Comparison of ENCODE assay signal across 8 cellular contexts in genomic region chr15:44662478-44663409, GRCh38. TPM values are rescaled to one million over a fixed set of nuclear protein-coding genes. Genes with fewer than 3 reads are reported as not detected.
DNase-seq lines count a peak whose midpoint lies in the region; ATAC-seq and TF ChIP-seq lines count a peak whose summit lies in the region.

No MANE protein-coding gene starts in this region.

- peak overlapping the region; percentile 71; the same call in 1 of the 2 replicates for H3K27ac ChIP-seq in HUES6 (ENCODE audit: low read depth, low read length)
- peak overlapping the region; percentile 82 to 88 for H3K27ac ChIP-seq in ovary
- peak overlapping the region; percentile 87 to 97 for H3K27ac ChIP-seq in tibial artery

- WGBS in ovary, 3 donors, result 2 to 8% (median 3%) methylated on average over 34 of the region's 34 CpGs

- no peaks in the 10 kb centered on the region for H3K9me3 Mint-ChIP-seq in Caco-2 (ENCODE audit: unreplicated experiment)

- H3K4me1 ChIP-seq in Caco-2, result peaks cover 6% of the 10 kb centered on the region
- H3K4me1 ChIP-seq in HUES6 (ENCODE audit: control insufficient read depth, insufficient read depth, low read length), result peaks cover 3% of the 10 kb centered on the region; the same call in 1 of the 2 replicates
- peaks cover 3% of the 10 kb centered on the region for H3K4me1 ChIP-seq in ovary (ENCODE audit: insufficient read depth)
- peaks cover 0 to 15% (median 6%) of the 10 kb centered on the region in 4 donors for H3K4me1 ChIP-seq in tibial artery

- H3K9me3 ChIP-seq in Caco-2, result no peaks in the 10 kb centered on the region
- no peaks in the 10 kb centered on the region for H3K9me3 ChIP-seq in HUES6 (ENCODE audit: control insufficient read depth, insufficient read depth, low read depth, low read length)
- no peaks in the 10 kb centered on the region for H3K9me3 ChIP-seq in ovary
- no peaks in the 10 kb centered on the region for H3K9me3 ChIP-seq in tibial artery

- CTCF ChIA-PET in Caco-2 (lab: Charles Lee), result interaction anchor here (0.5 to 2.0 kb wide), 12 partner anchors 20 to 218 kb away, joined by 3 to 58 read pairs (median 4); partner anchors contain the start of genes B2M, PATL2 and TRIM69

- H3K4me1 Mint-ChIP-seq in Caco-2 (ENCODE audit: low read depth, unreplicated experiment), result peaks cover 6% of the 10 kb centered on the region

- H3K27me3 Mint-ChIP-seq in Caco-2 (ENCODE audit: insufficient read depth, unreplicated experiment), result no peaks in the 10 kb centered on the region

- DNase-seq in Caco-2 (peak; percentile 76 to 80), glomerular visceral epithelial cell (ENCODE audit: extremely low spot score) (peak; percentile 77), ovary (peak; percentile 58 to 74 (median 63)), tibial artery (peak; percentile 60 to 82)
- peak; percentile 71 for DNase-seq in activated gamma-delta T cell treated with anti-CD3 and anti-CD28 coated beads, Interleukin-2, amount 50 U/mL, for 16 hours (ENCODE audit: low read depth)

- no peaks in the 10 kb centered on the region for H3K36me3 ChIP-seq in Caco-2 (ENCODE audit: control insufficient read depth, insufficient read depth, low read length)
- peaks cover 15% of the 10 kb centered on the region for H3K36me3 ChIP-seq in HUES6 (ENCODE audit: control insufficient read depth, insufficient read depth, low read length)
- H3K36me3 ChIP-seq in ovary, result peaks cover 4% of the 10 kb centered on the region
- H3K36me3 ChIP-seq in tibial artery, result peaks cover 9 to 21% (median 18%) of the 10 kb centered on the region in 3 donors

- POLR2A ChIA-PET in Caco-2 (lab: Charles Lee), result interaction anchor here (0.6 to 2.3 kb wide), 7 partner anchors 20 to 126 kb away, joined by 3 to 28 read pairs (median 7); partner anchors contain the start of genes B2M, EIF3J, PATL2 and TRIM69

- intact Hi-C loops in Caco-2 (cut with micrococcal nuclease; ENCODE audit: unreplicated experiment), result loop anchor here (1.0 to 2.0 kb wide), 4 partner anchors 49 to 84 kb away; partner anchors contain the start of genes B2M and PATL2
- intact Hi-C loops in ovary (cut with DNase I), result loop anchor here in 3 of 4 donors (5.0 kb wide), 1 partner anchor 75 kb away; the partner anchor contains the start of gene TRIM69 (in 3 of the 3)
- intact Hi-C loops in tibial artery (cut with DNase I; ENCODE audit: low total_unique reads), result loop anchor here (5.0 kb wide), 1 partner anchor 75 kb away; the partner anchor contains the start of gene TRIM69

- no peak for TF ChIP-seq EP300 in ovary (IDR thresholded peaks at IDR 0.05)

- peak; percentile 52 for ATAC-seq in GM21447 (IDR thresholded peaks at IDR 0.05; ENCODE audit: unreplicated experiment)

- H3K4me3 ChIP-seq in Caco-2 (ENCODE audit: low read depth, low read length) (peak overlapping the region; percentile 62), HUES6 (ENCODE audit: low read depth, low read length) (peak overlapping the region; percentile 80), ovary (peak overlapping the region; percentile 69), tibial artery (peak overlapping the region; percentile 61 to 97)

- peaks cover 22% of the 10 kb centered on the region for H3K36me3 Mint-ChIP-seq in Caco-2 (ENCODE audit: insufficient read depth, unreplicated experiment)

- no peaks in the 10 kb centered on the region for H3K27me3 ChIP-seq in Caco-2 (replicated peaks; ENCODE audit: control insufficient read depth, insufficient read depth, low read length)
- H3K27me3 ChIP-seq in HUES6 (ENCODE audit: control insufficient read depth, insufficient read depth, low read length), result no peaks in the 10 kb centered on the region
- H3K27me3 ChIP-seq in ovary, result no peaks in the 10 kb centered on the region
- no peaks in the 10 kb centered on the region for H3K27me3 ChIP-seq in tibial artery

- peak overlapping the region; percentile 92 for H3K4me3 Mint-ChIP-seq in Caco-2 (ENCODE audit: unreplicated experiment)

- TF ChIP-seq CTCF in Caco-2 (IDR thresholded peaks at IDR 0.05; ENCODE audit: insufficient read depth in 1 of 2, low read depth in 1 of 2, low read length in 1 of 2, severe bottlenecking in 1 of 2, unreplicated experiment in 1 of 2), result no peak
- no peak for TF ChIP-seq CTCF in ovary (IDR thresholded peaks at IDR 0.05)
- no peak for TF ChIP-seq CTCF in tibial artery (IDR thresholded peaks at IDR 0.05)

- TF ChIP-seq POLR2A in Raji (IDR thresholded peaks at IDR 0.05; ENCODE audit: insufficient read depth, low read depth, low read length) (peak; percentile 45; the same call in 1 of the 2 replicates), ovary (IDR thresholded peaks at IDR 0.05) (no peak)

- peak overlapping the region; percentile 46 for H3K27ac Mint-ChIP-seq in Caco-2 (ENCODE audit: unreplicated experiment)

- BruUV-seq in Caco-2 (replicated peaks; lab: Mats Ljungman, UMichigan), result TSS peak; percentile 64

- peak overlapping the region; percentile 80 for H3K9ac ChIP-seq in HUES6 (ENCODE audit: low read length)

RNA-seq across cellular contexts. Expression of gene SPG11, which starts 0.7 kb away (rescaled TPM):
- total RNA-seq in Caco-2 (2022) (43.3 and 45.7 TPM in 2 replicates), ovary (10 to 100 TPM; 40.3 to 79.8 (median 53.7) TPM)
- polyA plus RNA-seq in ovary, result 10 to 100 TPM; 25.4 to 40.4 TPM

RNA-seq across cellular contexts. Expression of gene PATL2, which starts 48.4 kb away (rescaled TPM):
- total RNA-seq in Caco-2 (2022) (0.32 TPM in 1 of 2 replicates, not detected in the other), ovary (1 to 10 TPM in 5 of 7 donors, under 1 TPM in 2; 0.20 to 1.9 (median 1.2) TPM)
- 1 to 10 TPM; 1.3 to 2.3 TPM for polyA plus RNA-seq in ovary

RNA-seq across cellular contexts. Expression of gene B2M, which starts 48.6 kb away (rescaled TPM):
- total RNA-seq in Caco-2 (2022) (269 and 273 TPM in 2 replicates), ovary (1,000 to 10,000 TPM in 4 of 7 donors, 100 to 1,000 TPM in 3; 827 to 3,158 (median 1,148) TPM)
- polyA plus RNA-seq in ovary, result 1,000 to 10,000 TPM; 2,417 to 6,504 TPM

Comparison
In these comparisons a context has a peak if more than half of its experiments do, and no peak if none do; other contexts are left out.
1. Peak in every context shown above with its lines: DNase-seq, ATAC-seq, H3K4me3 ChIP-seq and H3K27ac ChIP-seq.